ENCODE assay signal across 8 cellular contexts in genomic region chr1:11735854-11736745, GRCh38. TPM values are rescaled to one million over a fixed set of nuclear protein-coding genes. Genes with fewer than 3 reads are reported as not detected.
DNase-seq lines count a peak whose midpoint lies in the region; ATAC-seq and TF ChIP-seq lines count a peak whose summit lies in the region.

Gene AGTRAP, plus strand, starts transcription at chr1:11736136. Its CDS starts 73 bp downstream, at chr1:11736209.

- H3K27me3 ChIP-seq in psoas muscle (ENCODE audit: insufficient read depth in 3 of 3, low read length in 2 of 3), result no peaks in the 10 kb centered on the region

- CTCF ChIA-PET in HEK293 (lab: Yijun Ruan, JAX), result interaction anchor here (0.7 to 2.5 kb wide), 5 partner anchors 17 to 698 kb away, joined by 4 to 9 read pairs (median 5); partner anchors contain the start of gene FBXO6

- H3K4me1 ChIP-seq in HEK293 (ENCODE audit: control insufficient read depth, insufficient read depth, low read length) (peaks cover 3% of the 10 kb centered on the region; the same call in 1 of the 2 replicates), psoas muscle (peaks cover 17% of the 10 kb centered on the region)

- POLR2A ChIA-PET in HEK293 (lab: Yijun Ruan, JAX), result interaction anchor here (0.6 to 2.1 kb wide), 5 partner anchors 24 to 307 kb away, joined by 3 to 6 read pairs (median 4); no protein-coding TSS in a partner anchor

- peak within 1 kb of the TSS; percentile 96 for H3K4me3 Mint-ChIP-seq in T-helper 17 cell

- ATAC-seq in T-helper 17 cell, result peak; percentile 82
- ATAC-seq in left ventricle myocardium superior, result peak; percentile 87
- ATAC-seq in psoas muscle, result peak; percentile 77 to 89 (median 84)

- peaks cover 49% of the 10 kb centered on the region for H3K4me1 Mint-ChIP-seq in T-helper 17 cell

- H3K9me3 ChIP-seq in HEK293 (ENCODE audit: control insufficient read depth, insufficient read depth, low read depth, low read length), result no peaks in the 10 kb centered on the region
- no peaks in the 10 kb centered on the region for H3K9me3 ChIP-seq in T-helper 17 cell (ENCODE audit: control insufficient read depth, low read length, poor library complexity, severe bottlenecking)
- no peaks in the 10 kb centered on the region for H3K9me3 ChIP-seq in psoas muscle

- peak; percentile 96 for TF ChIP-seq CTCF in HEK293 (tag by site-specific recombination; IDR thresholded peaks at IDR 0.05)
- TF ChIP-seq CTCF in psoas muscle (IDR thresholded peaks at IDR 0.05), result no peak

- no peak within 1 kb of the TSS; the same call in 1 of the 2 replicates for H3K27ac ChIP-seq in HEK293 (ENCODE audit: extremely low read depth, low read depth, low read length)
- H3K27ac ChIP-seq in psoas muscle, result peak within 1 kb of the TSS; percentile 87

- peak within 1 kb of the TSS; percentile 92 for H3K27ac Mint-ChIP-seq in T-helper 17 cell

- H3K27me3 Mint-ChIP-seq in T-helper 17 cell, result no peaks in the 10 kb centered on the region

- WGBS in psoas muscle, 3 donors, result 0 to 1% (median 1%) methylated on average over 51 to 59 of the region's 59 CpGs

- no peaks in the 10 kb centered on the region for H3K36me3 Mint-ChIP-seq in T-helper 17 cell (ENCODE audit: low read depth)

- H3K4me3 ChIP-seq in HEK293 (ENCODE audit: low read depth, low read length) (peak within 1 kb of the TSS; percentile 66), psoas muscle (peak within 1 kb of the TSS; percentile 72)

- H3K36me3 ChIP-seq in HEK293 (ENCODE audit: control insufficient read depth in 2 of 2, insufficient read depth in 1 of 2, low read length in 2 of 2), result no peaks in the 10 kb centered on the region
- no peaks in the 10 kb centered on the region for H3K36me3 ChIP-seq in psoas muscle (ENCODE audit: insufficient read depth in 1 of 2, low read depth in 1 of 2)

- intact Hi-C loops in left ventricle myocardium superior (cut with micrococcal nuclease) (no loop called here), psoas muscle (cut with DNase I) (loop anchor here in 1 of 2 donors (5.0 to 10.0 kb wide), 2 partner anchors 51 to 461 kb away; partner anchors contain the start of gene UBIAD1)

- peak; percentile 91 for DNase-seq in EH (ENCODE audit: low read depth)
- peak; percentile 86 for DNase-seq in NCI-H146 (lab: John Stamatoyannopoulos, UW)
- peak; percentile 76 to 78 (median 77) for DNase-seq in T-helper 17 cell
- peak; percentile 72 to 98 (median 90) for DNase-seq in amygdala (lab: John Stamatoyannopoulos, UW)
- DNase-seq in left ventricle myocardium superior, result peak; percentile 99
- peak; percentile 97 to 99 for DNase-seq in psoas muscle
- DNase-seq in ureter (ENCODE audit: low spot score), result peak; percentile 96

TF ChIP-seq in HEK293, 187 proteins besides CTCF, POLR2A, EP300 and RAD21 (continues in another document):
- TF ChIP-seq KLF8 (tag by site-specific recombination; IDR thresholded peaks at IDR 0.05) (peak; percentile 76; the same call in 1 of the 2 replicates), ZNF423 (tag by site-specific recombination; IDR thresholded peaks at IDR 0.05) (peak; percentile 40), ZNF830 (tag by site-specific recombination; IDR thresholded peaks at IDR 0.05; ENCODE audit: low read depth) (no peak), ZNF658 (tag by site-specific recombination; IDR thresholded peaks at IDR 0.05) (no peak), ZNF302 (tag by site-specific recombination; IDR thresholded peaks at IDR 0.05; ENCODE audit: low read depth) (no peak), GLIS2 (tag by site-specific recombination; IDR thresholded peaks at IDR 0.05) (peak; percentile 99), OVOL3 (tag by site-specific recombination; IDR thresholded peaks at IDR 0.05) (no peak), KLF16 (tag by site-specific recombination; IDR thresholded peaks at IDR 0.05) (peak; percentile 86), ZNF114 (tag by site-specific recombination; IDR thresholded peaks at IDR 0.05) (no peak), ZNF548 (tag by site-specific recombination; IDR thresholded peaks at IDR 0.05) (no peak), ZNF341 (tag by site-specific recombination; IDR thresholded peaks at IDR 0.05; ENCODE audit: low read depth) (no peak), ZNF416 (tag by site-specific recombination; IDR thresholded peaks at IDR 0.05) (no peak), ZNF311 (tag by site-specific recombination; IDR thresholded peaks at IDR 0.05; ENCODE audit: borderline replicate concordance) (no peak), ZNF514 (tag by site-specific recombination; IDR thresholded peaks at IDR 0.05) (no peak), ZNF26 (tag by site-specific recombination; IDR thresholded peaks at IDR 0.05) (no peak), PRDM6 (tag by site-specific recombination; IDR thresholded peaks at IDR 0.05) (no peak), ZFP37 (tag by site-specific recombination; IDR thresholded peaks at IDR 0.05) (0 out of 2 replicates have a peak, but pooled peaks have one; percentile 77), ZNF776 (tag by site-specific recombination; IDR thresholded peaks at IDR 0.05; ENCODE audit: borderline replicate concordance) (no peak), ZNF223 (tag by site-specific recombination; IDR thresholded peaks at IDR 0.05) (0 out of 2 replicates have a peak, but pooled peaks have one; percentile 45), ZNF18 (tag by site-specific recombination; IDR thresholded peaks at IDR 0.05) (no peak), ZEB2 (tag by site-specific recombination; IDR thresholded peaks at IDR 0.05) (peak; percentile 73), ZSCAN5A (tag by site-specific recombination; IDR thresholded peaks at IDR 0.05) (no peak), ZSCAN30 (tag by site-specific recombination; IDR thresholded peaks at IDR 0.05) (peak; percentile 91), MEIS1 (CRISPR knock-in tag; IDR thresholded peaks at IDR 0.05; ENCODE audit: borderline replicate concordance) (no peak)

RNA-seq across cellular contexts. Expression of gene AGTRAP, which starts in this region (rescaled TPM):
- 10 to 100 TPM; 19.2 to 22.5 TPM for total RNA-seq in T-helper 17 cell
- 13.4 TPM for total RNA-seq in left ventricle myocardium superior
- 10 to 100 TPM; 28.5 to 46.0 (median 42.2) TPM for total RNA-seq in psoas muscle
- polyA plus RNA-seq in psoas muscle, result 100 to 1,000 TPM in 2 of 3 donors, 10 to 100 TPM in 1; 36.9 to 179 (median 138) TPM
- total RNA-seq in ureter, result 33.1 TPM
